ENCODE assay signal across 8 cellular contexts in the genomic region with DNA sequence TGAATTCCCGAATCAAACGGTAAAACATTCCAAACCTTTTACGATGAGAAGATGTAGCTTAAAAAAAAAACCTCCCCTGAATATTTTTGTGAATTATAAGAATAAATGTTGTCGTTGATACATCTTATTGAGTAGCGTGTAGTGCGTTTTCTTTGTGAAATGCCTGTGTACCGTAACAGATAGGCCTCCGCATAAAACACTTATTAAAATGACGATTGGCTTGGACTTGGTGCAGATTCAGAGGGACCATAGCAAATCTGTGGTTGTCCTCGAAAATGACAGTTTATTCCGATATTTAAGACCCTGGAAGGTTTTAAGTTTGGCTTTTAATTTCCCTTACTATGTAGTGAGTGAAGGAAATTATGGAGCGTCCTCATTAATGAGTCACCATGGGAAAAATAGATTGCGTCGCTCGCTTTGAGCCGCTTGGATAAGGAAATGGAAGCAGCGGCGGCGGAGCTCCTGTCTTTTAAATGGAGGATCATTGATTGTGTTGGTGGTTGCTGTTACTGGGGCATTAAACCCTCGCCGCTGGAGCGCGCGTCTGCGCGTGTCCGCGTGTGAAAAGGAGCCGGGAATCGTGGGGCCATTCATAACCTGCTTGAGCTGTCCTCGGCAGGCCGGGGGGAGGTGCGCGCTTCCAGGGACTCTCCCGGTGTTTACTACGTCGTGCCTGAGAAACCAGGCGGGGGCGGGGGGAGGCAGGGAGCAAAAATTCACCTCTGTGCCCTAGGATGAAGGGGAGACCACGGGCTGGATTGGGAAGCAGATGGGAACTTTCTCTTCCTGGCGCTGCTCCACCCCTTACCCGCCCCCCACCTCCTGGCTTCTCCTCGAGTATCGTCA. TPM values are rescaled to one million over a fixed set of nuclear protein-coding genes. Genes with fewer than 3 reads are reported as not detected.
DNase-seq lines count a peak whose midpoint lies in the region; ATAC-seq and TF ChIP-seq lines count a peak whose summit lies in the region.

No MANE protein-coding gene starts in this region.

- DNase-seq in Ammon's horn (ENCODE audit: low spot score) (peak; percentile 92), HK-2 (ENCODE audit: unreplicated experiment) (peak; percentile 84), NCI-H748 treated with DMSO at 0.1 percent for 48 hours (lab: John Stamatoyannopoulos, UW) (peak; percentile 61), medulla oblongata (ENCODE audit: extremely low spot score) (peak; percentile 93)
- DNase-seq in activated CD8-positive, alpha-beta T cell treated with anti-CD3 and anti-CD28 coated beads for 36 hours: peak; percentile 84
- DNase-seq in effector CD4-positive, alpha-beta T cell: peak; percentile 55
- DNase-seq in stimulated activated CD4-positive, alpha-beta T cell treated with anti-CD3 and anti-CD28 coated beads, TNF-alpha, amount 100 ng/mL, for 4 hours (ENCODE audit: low read depth in 3 of 3): peak; percentile 34 to 51 (median 45)

- ATAC-seq in activated CD8-positive, alpha-beta T cell treated with anti-CD3 and anti-CD28 coated beads for 36 hours: no peak
- no peak for ATAC-seq in HG03565 (IDR thresholded peaks at IDR 0.05; ENCODE audit: unreplicated experiment)

- peak overlapping the region; percentile 98 for H3K4me3 Mint-ChIP-seq in activated CD8-positive, alpha-beta T cell treated with anti-CD3 and anti-CD28 coated beads for 36 hours

- POLR2A ChIA-PET in activated CD8-positive, alpha-beta T cell treated with anti-CD3 and anti-CD28 coated beads for 36 hours (lab: Charles Lee): interaction anchor here (0.6 to 7.3 kb wide), 16 partner anchors 10 to 149 kb away, joined by 3 to 85 read pairs (median 4); no protein-coding TSS in a partner anchor

- H3K36me3 Mint-ChIP-seq in activated CD8-positive, alpha-beta T cell treated with anti-CD3 and anti-CD28 coated beads for 36 hours (ENCODE audit: low read depth): peaks cover 19% of the 10 kb centered on the region

- H3K4me1 Mint-ChIP-seq in activated CD8-positive, alpha-beta T cell treated with anti-CD3 and anti-CD28 coated beads for 36 hours (ENCODE audit: low read depth): peaks cover 37% of the 10 kb centered on the region

- no peak for TF ChIP-seq CTCF in activated CD8-positive, alpha-beta T cell treated with anti-CD3 and anti-CD28 coated beads for 36 hours (IDR thresholded peaks at IDR 0.05)

- peak overlapping the region; percentile 97 for H3K27ac Mint-ChIP-seq in activated CD8-positive, alpha-beta T cell treated with anti-CD3 and anti-CD28 coated beads for 36 hours

- no peaks in the 10 kb centered on the region for H3K27me3 Mint-ChIP-seq in activated CD8-positive, alpha-beta T cell treated with anti-CD3 and anti-CD28 coated beads for 36 hours

- intact Hi-C loops in activated CD8-positive, alpha-beta T cell treated with anti-CD3 and anti-CD28 coated beads for 36 hours (cut with micrococcal nuclease): no loop called here

- H3K9me3 Mint-ChIP-seq in activated CD8-positive, alpha-beta T cell treated with anti-CD3 and anti-CD28 coated beads for 36 hours: no peaks in the 10 kb centered on the region

- CTCF ChIA-PET in activated CD8-positive, alpha-beta T cell treated with anti-CD3 and anti-CD28 coated beads for 36 hours (lab: Charles Lee): interaction anchor here (0.5 to 3.0 kb wide), 8 partner anchors 11 to 34 kb away, joined by 3 to 24 read pairs (median 4); no protein-coding TSS in a partner anchor

RNA-seq across cellular contexts. Expression of a gene that starts 1.6 kb away (rescaled TPM):
- 10 to 100 TPM; 59.8 to 60.3 TPM for total RNA-seq in activated CD8-positive, alpha-beta T cell treated with anti-CD3 and anti-CD28 coated beads for 36 hours

RNA-seq across cellular contexts. Expression of a gene that starts 41.7 kb away (rescaled TPM):
- 1 to 10 TPM; 2.5 to 2.8 TPM for total RNA-seq in activated CD8-positive, alpha-beta T cell treated with anti-CD3 and anti-CD28 coated beads for 36 hours
